In the genomic region with DNA sequence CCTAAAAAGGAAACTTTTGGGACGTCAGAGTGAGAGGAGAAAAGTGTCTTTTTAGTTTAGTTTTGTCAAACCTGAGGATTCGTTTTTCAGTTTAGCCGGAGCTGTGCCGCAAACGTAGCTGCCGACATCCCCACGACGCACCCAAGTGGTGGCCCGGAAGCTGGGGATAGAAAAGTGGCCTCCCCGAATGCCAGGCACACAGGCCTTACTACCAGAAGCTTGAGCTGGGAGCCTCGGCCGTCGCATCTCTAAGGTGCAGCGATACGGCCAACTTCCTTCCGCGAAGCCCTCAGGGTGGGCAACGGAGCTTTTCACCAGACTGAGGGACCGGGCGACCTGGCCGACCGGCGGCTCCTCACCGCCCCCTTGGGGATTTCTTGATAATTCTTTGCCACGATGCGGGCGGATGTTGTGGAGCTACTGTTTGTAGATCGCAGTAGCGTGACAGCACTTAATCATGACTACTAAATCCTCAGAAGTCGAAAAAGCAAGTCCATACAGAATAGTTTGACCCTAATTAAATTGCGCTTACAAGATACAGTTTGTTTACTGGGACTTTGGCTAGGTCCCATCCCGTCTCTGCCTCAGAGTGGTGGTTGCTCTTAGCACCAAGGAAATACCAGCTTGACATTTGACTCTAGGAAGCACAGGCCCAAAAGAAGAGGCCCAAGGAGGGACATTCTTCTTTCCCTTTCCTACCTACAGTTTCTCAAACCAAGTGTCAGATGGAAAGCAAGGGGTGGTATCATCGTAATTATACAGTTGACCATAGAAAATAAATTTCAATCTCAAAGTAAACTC, we compare ENCODE assay signal across 8 cellular contexts. TPM values are rescaled to one million over a fixed set of nuclear protein-coding genes. Genes with fewer than 3 reads are reported as not detected.
DNase-seq lines count a peak whose midpoint lies in the region; ATAC-seq and TF ChIP-seq lines count a peak whose summit lies in the region.

No MANE protein-coding gene starts in this region.

- H3K9me3 ChIP-seq in HEK293 (ENCODE audit: control insufficient read depth, insufficient read depth, low read depth, low read length): no peaks in the 10 kb centered on the region
- H3K9me3 ChIP-seq in MM.1S (replicated peaks; ENCODE audit: insufficient read depth, low read length): no peaks in the 10 kb centered on the region

- CTCF ChIA-PET in HEK293 (lab: Yijun Ruan, JAX): interaction anchor here (0.5 to 3.6 kb wide), 49 partner anchors 8 to 379 kb away, joined by 3 to 59 read pairs (median 4); partner anchors contain the start of genes C5orf34, HMGCS1 and NNT

- DNase-seq in GDM1 (lab: John Stamatoyannopoulos, UW): peak; percentile 67
- peak; percentile 89 for DNase-seq in MM.1S
- DNase-seq in SHP77 treated with DMSO at 0.1 percent for 48 hours (lab: John Stamatoyannopoulos, UW): peak; percentile 78
- peak; percentile 85 for DNase-seq in activated gamma-delta T cell treated with Interleukin-2 at 50 U/mL for 16 hours
- DNase-seq in foreskin keratinocyte: peak; percentile 62 to 80
- DNase-seq in neural crest cell (ENCODE audit: low read depth, low spot score): peak; percentile 80
- peak; percentile 91 to 94 for DNase-seq in stimulated activated naive CD8-positive, alpha-beta T cell treated with anti-CD3 and anti-CD28 coated beads, Interleukin-15, amount 100 ng/mL, for 72 hours

- H3K36me3 ChIP-seq in HEK293 (ENCODE audit: control insufficient read depth in 2 of 2, insufficient read depth in 1 of 2, low read length in 2 of 2) (peaks cover 20 to 24% of the 10 kb centered on the region in 2 experiments), MM.1S (replicated peaks; ENCODE audit: insufficient read depth, low read length) (no peaks in the 10 kb centered on the region)

- H3K4me1 ChIP-seq in HEK293 (ENCODE audit: control insufficient read depth, insufficient read depth, low read length) (peaks cover 4% of the 10 kb centered on the region; the same call in 1 of the 2 replicates), MM.1S (ENCODE audit: low read length) (peaks cover 7% of the 10 kb centered on the region), foreskin keratinocyte (peaks cover 8% of the 10 kb centered on the region)

- no peaks in the 10 kb centered on the region for H3K9me2 ChIP-seq in MM.1S (replicated peaks; ENCODE audit: insufficient read depth, low read length)

- H3K9me3 Mint-ChIP-seq in neural crest cell: no peaks in the 10 kb centered on the region
- H3K9me3 Mint-ChIP-seq in stimulated activated naive CD8-positive, alpha-beta T cell treated with anti-CD3 and anti-CD28 coated beads, Interleukin-15, amount 100 ng/mL, for 72 hours: no peaks in the 10 kb centered on the region

- H3K4me2 ChIP-seq in MM.1S (ENCODE audit: low read depth, low read length): peak overlapping the region; percentile 99

- H3K27ac ChIP-seq in HEK293 (ENCODE audit: extremely low read depth, low read depth, low read length): peak overlapping the region; percentile 87
- peak overlapping the region; percentile 94 for H3K27ac ChIP-seq in MM.1S (ENCODE audit: low read length)
- H3K27ac ChIP-seq in foreskin keratinocyte: peak overlapping the region; percentile 58

- H3K27me3 Mint-ChIP-seq in neural crest cell (ENCODE audit: low read depth): no peaks in the 10 kb centered on the region
- no peaks in the 10 kb centered on the region for H3K27me3 Mint-ChIP-seq in stimulated activated naive CD8-positive, alpha-beta T cell treated with anti-CD3 and anti-CD28 coated beads, Interleukin-15, amount 100 ng/mL, for 72 hours

- no peaks in the 10 kb centered on the region for H4K20me1 ChIP-seq in MM.1S (ENCODE audit: insufficient read depth, low read length)

- H3K4me3 ChIP-seq in HEK293 (ENCODE audit: low read depth, low read length) (peak overlapping the region; percentile 81), MM.1S (ENCODE audit: low read length) (peak overlapping the region; percentile 91)

- H3K4me3 Mint-ChIP-seq in neural crest cell: peak overlapping the region; percentile 98
- peak overlapping the region; percentile 95 to 96 for H3K4me3 Mint-ChIP-seq in stimulated activated naive CD8-positive, alpha-beta T cell treated with anti-CD3 and anti-CD28 coated beads, Interleukin-15, amount 100 ng/mL, for 72 hours

- H3K27me3 ChIP-seq in MM.1S (replicated peaks; ENCODE audit: insufficient read depth, low read length) (no peaks in the 10 kb centered on the region), foreskin keratinocyte (no peaks in the 10 kb centered on the region)

- POLR2A ChIA-PET in HEK293 (lab: Yijun Ruan, JAX): interaction anchor here (0.6 to 3.3 kb wide), 47 partner anchors 8 to 917 kb away, joined by 3 to 43 read pairs (median 5); partner anchors contain the start of genes C5orf34, CCL28, HMGCS1 and NNT

- H3K36me3 Mint-ChIP-seq in neural crest cell (ENCODE audit: low read depth): no peaks in the 10 kb centered on the region

- ATAC-seq in foreskin keratinocyte: peak; percentile 85
- ATAC-seq in stimulated activated naive CD8-positive, alpha-beta T cell treated with anti-CD3 and anti-CD28 coated beads, Interleukin-15, amount 100 ng/mL, for 72 hours: peak; percentile 79

- peak overlapping the region; percentile 99 for H3K27ac Mint-ChIP-seq in neural crest cell (ENCODE audit: unreplicated experiment)
- peak overlapping the region; percentile 100 for H3K27ac Mint-ChIP-seq in stimulated activated naive CD8-positive, alpha-beta T cell treated with anti-CD3 and anti-CD28 coated beads, Interleukin-15, amount 100 ng/mL, for 72 hours

- peak overlapping the region; percentile 96 for H3K9ac ChIP-seq in MM.1S (ENCODE audit: low read length)

- H3K79me2 ChIP-seq in MM.1S (ENCODE audit: low read length): peaks cover 16% of the 10 kb centered on the region

- H3F3A ChIP-seq in MM.1S (ENCODE audit: insufficient read depth, low read length): peaks cover 18% of the 10 kb centered on the region

- TF ChIP-seq CTCF in HEK293 (tag by site-specific recombination; IDR thresholded peaks at IDR 0.05) (peak; percentile 91), MM.1S (IDR thresholded peaks at IDR 0.05; ENCODE audit: low read length) (peak; percentile 77), foreskin keratinocyte (conservative IDR thresholded peaks at IDR 0.05) (peak; percentile 85), neural crest cell (conservative IDR thresholded peaks at IDR 0.05) (peak; percentile 79)

- H3K4me1 Mint-ChIP-seq in neural crest cell: peaks cover 21% of the 10 kb centered on the region
- peaks cover 52% of the 10 kb centered on the region for H3K4me1 Mint-ChIP-seq in stimulated activated naive CD8-positive, alpha-beta T cell treated with anti-CD3 and anti-CD28 coated beads, Interleukin-15, amount 100 ng/mL, for 72 hours

- H2AFZ ChIP-seq in MM.1S (ENCODE audit: low read length): peak overlapping the region; percentile 96

TF ChIP-seq in HEK293, 187 proteins besides CTCF, POLR2A, EP300 and RAD21 (continues in another document):
- TF ChIP-seq GLI4 (tag by site-specific recombination; IDR thresholded peaks at IDR 0.05) (peak; percentile 68; the same call in 1 of the 2 replicates), PATZ1 (tag by site-specific recombination; IDR thresholded peaks at IDR 0.05) (peak; percentile 39; the same call in 1 of the 2 replicates), ZNF777 (tag by site-specific recombination; IDR thresholded peaks at IDR 0.05; ENCODE audit: borderline replicate concordance) (0 out of 2 replicates have a peak, but pooled peaks have one; percentile 36), ZBTB7A (tag by site-specific recombination; IDR thresholded peaks at IDR 0.05; ENCODE audit: low read depth) (peak; percentile 35; the same call in 1 of the 2 replicates), MZF1 (tag by site-specific recombination; IDR thresholded peaks at IDR 0.05; ENCODE audit: borderline replicate concordance) (peak; percentile 86), REST (tag by site-specific recombination; IDR thresholded peaks at IDR 0.05) (peak; percentile 37)

RNA-seq across cellular contexts. Expression of gene TMEM267, which starts 0.6 kb away (rescaled TPM):
- total RNA-seq in foreskin keratinocyte (10.8 and 12.4 TPM in 2 replicates), neural crest cell (9.7 and 10.2 TPM in 2 replicates)
- 6.0 and 7.4 TPM in 2 replicates for polyA plus RNA-seq in foreskin keratinocyte

RNA-seq across cellular contexts. Expression of gene C5orf34, which starts 30.7 kb away (rescaled TPM):
- total RNA-seq in foreskin keratinocyte (5.4 and 6.4 TPM in 2 replicates), neural crest cell (11.0 and 11.4 TPM in 2 replicates)
- 2.3 and 4.3 TPM in 2 replicates for polyA plus RNA-seq in foreskin keratinocyte

Comparison
In these comparisons a context has a peak if more than half of its experiments do, and no peak if none do; other contexts are left out.
1. Peak in every context shown above with its lines: DNase-seq, ATAC-seq, H3K4me3 ChIP-seq and H3K27ac ChIP-seq.